14 cellular contexts compared by ENCODE assay signal in genomic region chr2:15731213-15731888, GRCh38.
DNase-seq lines count a peak whose midpoint lies in the region; ATAC-seq, FAIRE-seq and TF ChIP-seq lines count a peak whose summit lies in the region.
"Had no signal": no experiment of that assay in that cellular context is flagged by ENCODE, and none has a peak within 500 bp of the region (broad histone marks: within the 10 kb centered on the region; RNA-seq: fewer than 3 reads in every experiment).

No MANE protein-coding gene starts in this region.

- no peak overlapping the region for H3K4me3 Mint-ChIP-seq in astrocyte (ENCODE audit: unreplicated experiment)
- no peak overlapping the region for H3K4me3 Mint-ChIP-seq in mesothelial cell of epicardium
- H3K4me3 Mint-ChIP-seq: CD14-positive monocyte had no signal

- no peaks in the 10 kb centered on the region for H3K9me3 ChIP-seq in astrocyte (ENCODE audit: insufficient read depth, low read depth, low read length)
- no peaks in the 10 kb centered on the region for H3K9me3 ChIP-seq in stomach
- H3K9me3 ChIP-seq in right lobe of liver, result no peaks in the 10 kb centered on the region
- H3K9me3 ChIP-seq: SJSA1 had no signal

- TF ChIP-seq EP300 in stomach (IDR thresholded peaks at IDR 0.05), result no peak

- H3K9me3 Mint-ChIP-seq in astrocyte (ENCODE audit: unreplicated experiment) (no peaks in the 10 kb centered on the region), mesothelial cell of epicardium (no peaks in the 10 kb centered on the region)
- H3K9me3 Mint-ChIP-seq: CD14-positive monocyte, IgD-negative memory B cell had no signal

- H3K36me3 ChIP-seq in astrocyte (ENCODE audit: insufficient read depth, low read length) (no peaks in the 10 kb centered on the region), stomach (no peaks in the 10 kb centered on the region), right lobe of liver (no peaks in the 10 kb centered on the region)
- H3K36me3 ChIP-seq: SJSA1 had no signal

- ATAC-seq in left cardiac atrium (no peak), right lobe of liver (no peak)

- H3K36me3 Mint-ChIP-seq in astrocyte (ENCODE audit: low read depth, unreplicated experiment) (no peaks in the 10 kb centered on the region), mesothelial cell of epicardium (no peaks in the 10 kb centered on the region)
- H3K36me3 Mint-ChIP-seq: CD14-positive monocyte, IgD-negative memory B cell had no signal

- H3K27ac Mint-ChIP-seq in astrocyte (ENCODE audit: unreplicated experiment), result peak overlapping the region; percentile 12
- peak overlapping the region; percentile 96 for H3K27ac Mint-ChIP-seq in mesothelial cell of epicardium
- H3K27ac Mint-ChIP-seq: CD14-positive monocyte had no signal

- H3K27me3 Mint-ChIP-seq in astrocyte (ENCODE audit: low read depth, unreplicated experiment) (peaks cover 10% of the 10 kb centered on the region), mesothelial cell of epicardium (ENCODE audit: low read depth) (no peaks in the 10 kb centered on the region)

- no peak for TF ChIP-seq CTCF in astrocyte (IDR thresholded peaks at IDR 0.05; ENCODE audit: insufficient read depth, low read depth, low read length)
- TF ChIP-seq CTCF in mesothelial cell of epicardium (IDR thresholded peaks at IDR 0.05; ENCODE audit: unreplicated experiment), result no peak
- TF ChIP-seq CTCF in stomach (IDR thresholded peaks at IDR 0.05), result no peak
- TF ChIP-seq CTCF in right lobe of liver (IDR thresholded peaks at IDR 0.05), result no peak

- FAIRE-seq in astrocyte (lab: Jason Lieb, UNC), result no peak

- no peak for TF ChIP-seq POLR2A in stomach (IDR thresholded peaks at IDR 0.05)
- TF ChIP-seq POLR2A in right lobe of liver (IDR thresholded peaks at IDR 0.05), result no peak

- intact Hi-C loops in cardiac septum (cut with DNase I), result loop anchor here (5.0 kb wide), 2 partner anchors 94 to 186 kb away; no protein-coding TSS in a partner anchor
- intact Hi-C loops in left cardiac atrium (cut with DNase I), result no loop called here
- intact Hi-C loops in stomach (cut with DNase I; ENCODE audit: low total_unique reads), result no loop called here
- intact Hi-C loops in right lobe of liver (cut with DNase I), result no loop called here

- H3K4me1 Mint-ChIP-seq in astrocyte (ENCODE audit: low read depth, unreplicated experiment) (peaks cover 60% of the 10 kb centered on the region), mesothelial cell of epicardium (peaks cover 67% of the 10 kb centered on the region)
- H3K4me1 Mint-ChIP-seq: CD14-positive monocyte had no signal

- peak overlapping the region; percentile 55 for H3K4me2 ChIP-seq in astrocyte (ENCODE audit: low read length)

- no peak overlapping the region for H3K27ac ChIP-seq in astrocyte (ENCODE audit: low read depth, low read length)
- no peak overlapping the region for H3K27ac ChIP-seq in stomach
- no peak overlapping the region for H3K27ac ChIP-seq in right lobe of liver
- H3K27ac ChIP-seq: SJSA1 had no signal

- H3K27me3 ChIP-seq in astrocyte (ENCODE audit: insufficient read depth, low read length), result peaks cover 36% of the 10 kb centered on the region
- peaks cover 0 to 8% (median 0%) of the 10 kb centered on the region in 3 donors for H3K27me3 ChIP-seq in stomach
- H3K27me3 ChIP-seq in right lobe of liver, result no peaks in the 10 kb centered on the region

- no peak overlapping the region for H3K9ac ChIP-seq in astrocyte (ENCODE audit: low read length)

- H4K20me1 ChIP-seq in astrocyte (ENCODE audit: insufficient read depth, low read length), result no peaks in the 10 kb centered on the region

- WGBS in stomach, 5 donors, result 82 to 91% (median 85%) methylated on average over 7 of the region's 7 CpGs
- whole genome bisulfite sequencing in right lobe of liver (ENCODE audit: insufficient coverage, low coverage, low lambda C conversion rate, missing lambda C conversion rate), result 71% methylated on average over 7 of the region's 7 CpGs

- H3K4me1 ChIP-seq in astrocyte (ENCODE audit: insufficient read depth, low read length) (peaks cover 27% of the 10 kb centered on the region), stomach (peaks cover 25 to 59% (median 42%) of the 10 kb centered on the region in 4 donors), right lobe of liver (peaks cover 0 to 24% (median 0%) of the 10 kb centered on the region in 4 donors)

- DNase-seq in cardiac septum (ENCODE audit: low spot score) (peak; percentile 73), left cardiac atrium (no peak), astrocyte (ENCODE audit: low read depth) (no peak), mesothelial cell of epicardium (ENCODE audit: low spot score in 2 of 2, unreplicated experiment in 2 of 2) (no peak), stomach (peak; percentile 14), NCI-H1694 (lab: John Stamatoyannopoulos, UW) (no peak), right lobe of liver (no peak), cerebellar cortex (ENCODE audit: low spot score) (no peak)
- DNase-seq: NCI-H1105 treated with DMSO at 0.1 percent for 48 hours, NCI-H187 treated with DMSO at 0.1 percent for 48 hours, NCI-H2107 had no signal

- H2AFZ ChIP-seq in astrocyte (ENCODE audit: low read depth, low read length), result no peak overlapping the region

- no peaks in the 10 kb centered on the region for H3K79me2 ChIP-seq in astrocyte (ENCODE audit: insufficient read depth, low read length)

- H3K4me3 ChIP-seq in astrocyte (ENCODE audit: insufficient read depth, low read depth, low read length), result no peak overlapping the region
- H3K4me3 ChIP-seq in stomach, result no peak overlapping the region
- H3K4me3 ChIP-seq in right lobe of liver, result no peak overlapping the region
- H3K4me3 ChIP-seq: SJSA1 had no signal

Comparison
In these comparisons a context has a peak if more than half of its experiments do, and no peak if none do; other contexts are left out.
1. DNase-seq: peak in cardiac septum (single experiment) and stomach (single experiment); none in left cardiac atrium (single experiment), astrocyte (single experiment), mesothelial cell of epicardium (0 of 2), NCI-H1694 (single experiment), right lobe of liver (0 of 3) and cerebellar cortex (single experiment).